In the genomic region with DNA sequence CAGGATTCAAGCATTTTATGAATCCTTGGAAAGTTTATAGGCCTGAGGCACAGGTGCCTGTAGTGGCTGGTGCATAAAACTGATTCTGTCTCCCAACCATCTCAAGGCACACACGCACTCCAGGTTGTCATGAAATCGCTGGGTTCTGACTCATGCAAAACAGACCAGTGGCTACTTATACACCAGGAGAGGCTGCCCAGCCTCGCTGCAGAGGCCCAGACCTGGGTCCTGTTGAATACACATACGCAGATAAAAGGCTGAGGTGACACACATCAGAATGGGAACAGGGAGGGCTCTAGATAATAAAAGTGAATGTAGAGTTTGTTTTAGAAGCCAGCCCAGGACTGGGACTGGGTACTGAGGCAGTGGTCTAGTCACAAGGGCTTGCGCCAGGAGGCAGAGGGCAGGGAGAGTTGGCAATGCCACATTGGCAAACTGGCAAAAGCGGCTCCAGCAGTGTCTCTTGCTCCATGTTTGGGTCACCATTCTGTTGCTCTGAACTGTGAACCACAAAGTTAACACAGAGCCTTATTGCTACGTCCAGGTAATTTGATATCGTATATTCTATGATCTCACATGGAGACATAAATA, we compare ENCODE assay signal across 1 cellular context.
TF ChIP-seq lines count a peak whose summit lies in the region.

No MANE protein-coding gene starts in this region.

TF ChIP-seq in HepG2, 621 proteins besides CTCF, POLR2A, EP300 and RAD21:
- TF ChIP-seq, protein P1, sequence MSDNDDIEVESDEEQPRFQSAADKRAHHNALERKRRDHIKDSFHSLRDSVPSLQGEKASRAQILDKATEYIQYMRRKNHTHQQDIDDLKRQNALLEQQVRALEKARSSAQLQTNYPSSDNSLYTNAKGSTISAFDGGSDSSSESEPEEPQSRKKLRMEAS (IDR thresholded peaks at IDR 0.05) = no peak
- TF ChIP-seq CENPX (CRISPR knock-in tag; IDR thresholded peaks at IDR 0.05) = no peak
- TF ChIP-seq, protein P2, sequence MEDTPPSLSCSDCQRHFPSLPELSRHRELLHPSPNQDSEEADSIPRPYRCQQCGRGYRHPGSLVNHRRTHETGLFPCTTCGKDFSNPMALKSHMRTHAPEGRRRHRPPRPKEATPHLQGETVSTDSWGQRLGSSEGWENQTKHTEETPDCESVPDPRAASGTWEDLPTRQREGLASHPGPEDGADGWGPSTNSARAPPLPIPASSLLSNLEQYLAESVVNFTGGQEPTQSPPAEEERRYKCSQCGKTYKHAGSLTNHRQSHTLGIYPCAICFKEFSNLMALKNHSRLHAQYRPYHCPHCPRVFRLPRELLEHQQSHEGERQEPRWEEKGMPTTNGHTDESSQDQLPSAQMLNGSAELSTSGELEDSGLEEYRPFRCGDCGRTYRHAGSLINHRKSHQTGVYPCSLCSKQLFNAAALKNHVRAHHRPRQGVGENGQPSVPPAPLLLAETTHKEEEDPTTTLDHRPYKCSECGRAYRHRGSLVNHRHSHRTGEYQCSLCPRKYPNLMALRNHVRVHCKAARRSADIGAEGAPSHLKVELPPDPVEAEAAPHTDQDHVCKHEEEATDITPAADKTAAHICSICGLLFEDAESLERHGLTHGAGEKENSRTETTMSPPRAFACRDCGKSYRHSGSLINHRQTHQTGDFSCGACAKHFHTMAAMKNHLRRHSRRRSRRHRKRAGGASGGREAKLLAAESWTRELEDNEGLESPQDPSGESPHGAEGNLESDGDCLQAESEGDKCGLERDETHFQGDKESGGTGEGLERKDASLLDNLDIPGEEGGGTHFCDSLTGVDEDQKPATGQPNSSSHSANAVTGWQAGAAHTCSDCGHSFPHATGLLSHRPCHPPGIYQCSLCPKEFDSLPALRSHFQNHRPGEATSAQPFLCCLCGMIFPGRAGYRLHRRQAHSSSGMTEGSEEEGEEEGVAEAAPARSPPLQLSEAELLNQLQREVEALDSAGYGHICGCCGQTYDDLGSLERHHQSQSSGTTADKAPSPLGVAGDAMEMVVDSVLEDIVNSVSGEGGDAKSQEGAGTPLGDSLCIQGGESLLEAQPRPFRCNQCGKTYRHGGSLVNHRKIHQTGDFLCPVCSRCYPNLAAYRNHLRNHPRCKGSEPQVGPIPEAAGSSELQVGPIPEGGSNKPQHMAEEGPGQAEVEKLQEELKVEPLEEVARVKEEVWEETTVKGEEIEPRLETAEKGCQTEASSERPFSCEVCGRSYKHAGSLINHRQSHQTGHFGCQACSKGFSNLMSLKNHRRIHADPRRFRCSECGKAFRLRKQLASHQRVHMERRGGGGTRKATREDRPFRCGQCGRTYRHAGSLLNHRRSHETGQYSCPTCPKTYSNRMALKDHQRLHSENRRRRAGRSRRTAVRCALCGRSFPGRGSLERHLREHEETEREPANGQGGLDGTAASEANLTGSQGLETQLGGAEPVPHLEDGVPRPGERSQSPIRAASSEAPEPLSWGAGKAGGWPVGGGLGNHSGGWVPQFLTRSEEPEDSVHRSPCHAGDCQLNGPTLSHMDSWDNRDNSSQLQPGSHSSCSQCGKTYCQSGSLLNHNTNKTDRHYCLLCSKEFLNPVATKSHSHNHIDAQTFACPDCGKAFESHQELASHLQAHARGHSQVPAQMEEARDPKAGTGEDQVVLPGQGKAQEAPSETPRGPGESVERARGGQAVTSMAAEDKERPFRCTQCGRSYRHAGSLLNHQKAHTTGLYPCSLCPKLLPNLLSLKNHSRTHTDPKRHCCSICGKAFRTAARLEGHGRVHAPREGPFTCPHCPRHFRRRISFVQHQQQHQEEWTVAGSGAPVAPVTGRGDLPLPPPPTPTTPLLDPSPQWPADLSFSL (CRISPR knock-in tag; IDR thresholded peaks at IDR 0.05) = no peak
